In the genomic region with DNA sequence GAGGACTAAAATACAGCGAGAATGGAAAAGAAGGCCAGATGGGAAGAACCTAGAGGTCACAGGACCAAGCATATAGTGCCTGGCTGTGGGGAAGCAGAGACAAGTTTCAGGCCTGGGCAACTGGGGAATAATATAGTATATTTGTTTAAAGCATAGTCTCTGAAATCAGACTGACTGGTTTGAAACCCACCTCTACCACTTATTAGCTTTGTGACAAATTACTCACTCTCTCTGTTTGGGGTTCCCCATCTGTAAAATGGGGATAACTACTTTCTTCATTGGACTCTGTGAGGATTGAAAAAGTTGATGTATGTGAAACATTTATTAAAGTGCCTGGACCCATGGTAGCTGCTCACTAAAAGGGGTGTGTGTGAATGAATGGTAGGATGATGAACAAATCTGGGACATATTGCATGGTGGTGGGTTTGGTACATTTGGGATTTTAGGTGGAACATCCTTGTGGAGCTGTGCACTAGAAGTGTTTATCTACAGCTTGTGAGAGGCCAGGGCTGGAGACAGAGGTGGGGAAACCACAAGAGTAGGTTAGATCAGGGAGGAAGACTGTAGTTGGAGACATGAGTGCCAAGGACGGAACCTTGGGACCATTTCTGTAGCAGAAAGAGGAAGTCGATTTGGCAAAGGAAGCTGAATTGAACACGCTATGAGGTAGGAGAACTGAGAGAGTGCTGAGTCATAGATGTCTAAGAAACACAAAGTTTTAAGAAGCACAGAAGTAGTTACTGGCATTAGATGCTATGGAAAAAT, we compare ENCODE assay signal across 1 cellular context.
A peak's percentile ranks its signal among the peaks of the same experiment; 100 is the strongest.
TF ChIP-seq lines count a peak whose summit lies in the region.

No MANE protein-coding gene starts in this region.

TF ChIP-seq in GM12878, 131 proteins besides CTCF, POLR2A, EP300 and RAD21 (continued from another document and continues in another):
- TF ChIP-seq, protein P1, sequence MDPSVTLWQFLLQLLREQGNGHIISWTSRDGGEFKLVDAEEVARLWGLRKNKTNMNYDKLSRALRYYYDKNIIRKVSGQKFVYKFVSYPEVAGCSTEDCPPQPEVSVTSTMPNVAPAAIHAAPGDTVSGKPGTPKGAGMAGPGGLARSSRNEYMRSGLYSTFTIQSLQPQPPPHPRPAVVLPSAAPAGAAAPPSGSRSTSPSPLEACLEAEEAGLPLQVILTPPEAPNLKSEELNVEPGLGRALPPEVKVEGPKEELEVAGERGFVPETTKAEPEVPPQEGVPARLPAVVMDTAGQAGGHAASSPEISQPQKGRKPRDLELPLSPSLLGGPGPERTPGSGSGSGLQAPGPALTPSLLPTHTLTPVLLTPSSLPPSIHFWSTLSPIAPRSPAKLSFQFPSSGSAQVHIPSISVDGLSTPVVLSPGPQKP (IDR thresholded peaks at IDR 0.05; ENCODE audit: low read depth, low read length), result no peak
- TF ChIP-seq, protein P2, sequence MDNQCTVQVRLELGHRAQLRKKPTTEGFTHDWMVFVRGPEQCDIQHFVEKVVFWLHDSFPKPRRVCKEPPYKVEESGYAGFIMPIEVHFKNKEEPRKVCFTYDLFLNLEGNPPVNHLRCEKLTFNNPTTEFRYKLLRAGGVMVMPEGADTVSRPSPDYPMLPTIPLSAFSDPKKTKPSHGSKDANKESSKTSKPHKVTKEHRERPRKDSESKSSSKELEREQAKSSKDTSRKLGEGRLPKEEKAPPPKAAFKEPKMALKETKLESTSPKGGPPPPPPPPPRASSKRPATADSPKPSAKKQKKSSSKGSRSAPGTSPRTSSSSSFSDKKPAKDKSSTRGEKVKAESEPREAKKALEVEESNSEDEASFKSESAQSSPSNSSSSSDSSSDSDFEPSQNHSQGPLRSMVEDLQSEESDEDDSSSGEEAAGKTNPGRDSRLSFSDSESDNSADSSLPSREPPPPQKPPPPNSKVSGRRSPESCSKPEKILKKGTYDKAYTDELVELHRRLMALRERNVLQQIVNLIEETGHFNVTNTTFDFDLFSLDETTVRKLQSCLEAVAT (IDR thresholded peaks at IDR 0.05), result peak; percentile 76
- TF ChIP-seq SRF (IDR thresholded peaks at IDR 0.05; ENCODE audit: low read depth in 2 of 2, low read length in 2 of 2) (peak in 1 of 2 experiments; percentile 79; a peak in 1 of 4 replicates), EGR1 (IDR thresholded peaks at IDR 0.05; ENCODE audit: borderline replicate concordance in 1 of 2, low read depth in 2 of 2, low read length in 2 of 2) (no peak), ZBED1 (IDR thresholded peaks at IDR 0.05; ENCODE audit: borderline replicate concordance) (peak; percentile 64; the same call in 1 of the 2 replicates), RUNX3 (IDR thresholded peaks at IDR 0.05; ENCODE audit: low read length) (peak; percentile 86), HDAC2 (IDR thresholded peaks at IDR 0.05) (no peak; the same call in 1 of the 2 replicates), MTA2 (IDR thresholded peaks at IDR 0.05; ENCODE audit: low read depth) (peak; percentile 77), ATF7 (IDR thresholded peaks at IDR 0.05; ENCODE audit: low read depth) (no peak), BACH1 (IDR thresholded peaks at IDR 0.05; ENCODE audit: borderline replicate concordance) (peak; percentile 98), SMAD5 (IDR thresholded peaks at IDR 0.05; ENCODE audit: low read depth) (no peak), PAX8 (IDR thresholded peaks at IDR 0.05) (no peak), HDGF (IDR thresholded peaks at IDR 0.05) (peak; percentile 54; the same call in 1 of the 2 replicates), SPI1 (IDR thresholded peaks at IDR 0.05; ENCODE audit: borderline replicate concordance, insufficient read depth, low read depth, low read length) (peak; percentile 97), NBN (IDR thresholded peaks at IDR 0.05) (peak; percentile 73), MXI1 (IDR thresholded peaks at IDR 0.05; ENCODE audit: low read depth, low read length) (no peak), CREM (IDR thresholded peaks at IDR 0.05; ENCODE audit: low read depth) (peak; percentile 81), BRCA1 (IDR thresholded peaks at IDR 0.05; ENCODE audit: low read depth, low read length) (no peak), NFXL1 (IDR thresholded peaks at IDR 0.05; ENCODE audit: borderline replicate concordance) (no peak), MEF2A (IDR thresholded peaks at IDR 0.05; ENCODE audit: insufficient read depth, low read depth, low read length) (no peak), PAX5 (IDR thresholded peaks at IDR 0.05; ENCODE audit: borderline replicate concordance, low read depth, low read length) (peak; percentile 23; the same call in 1 of the 2 replicates), SUPT20H (IDR thresholded peaks at IDR 0.05; ENCODE audit: borderline replicate concordance, control insufficient read depth, low read depth, low read length) (no peak), NFIC (IDR thresholded peaks at IDR 0.05; ENCODE audit: low read depth, low read length) (peak; percentile 82), IKZF2 (IDR thresholded peaks at IDR 0.05) (peak; percentile 95 to 96), JUNB (IDR thresholded peaks at IDR 0.05) (peak; percentile 76), BCL11A (IDR thresholded peaks at IDR 0.05; ENCODE audit: low read depth, low read length) (peak; percentile 56), IKZF1 (conservative IDR thresholded peaks at IDR 0.05) (peak; percentile 90), POU2F2 (IDR thresholded peaks at IDR 0.05; ENCODE audit: borderline replicate concordance, low read depth, low read length) (peak; percentile 40; the same call in 1 of the 3 replicates), EED (IDR thresholded peaks at IDR 0.05; ENCODE audit: low read depth) (peak; percentile 97), YBX1 (IDR thresholded peaks at IDR 0.05) (no peak), NR2F1 (conservative IDR thresholded peaks at IDR 0.05) (no peak), TBL1XR1 (IDR thresholded peaks at IDR 0.05; ENCODE audit: low read depth, low read length) (no peak), MYC (IDR thresholded peaks at IDR 0.05; ENCODE audit: insufficient read depth, insufficient read length, insufficient replicate concordance, low read length, severe bottlenecking) (no peak)
- TF ChIP-seq, protein P3, sequence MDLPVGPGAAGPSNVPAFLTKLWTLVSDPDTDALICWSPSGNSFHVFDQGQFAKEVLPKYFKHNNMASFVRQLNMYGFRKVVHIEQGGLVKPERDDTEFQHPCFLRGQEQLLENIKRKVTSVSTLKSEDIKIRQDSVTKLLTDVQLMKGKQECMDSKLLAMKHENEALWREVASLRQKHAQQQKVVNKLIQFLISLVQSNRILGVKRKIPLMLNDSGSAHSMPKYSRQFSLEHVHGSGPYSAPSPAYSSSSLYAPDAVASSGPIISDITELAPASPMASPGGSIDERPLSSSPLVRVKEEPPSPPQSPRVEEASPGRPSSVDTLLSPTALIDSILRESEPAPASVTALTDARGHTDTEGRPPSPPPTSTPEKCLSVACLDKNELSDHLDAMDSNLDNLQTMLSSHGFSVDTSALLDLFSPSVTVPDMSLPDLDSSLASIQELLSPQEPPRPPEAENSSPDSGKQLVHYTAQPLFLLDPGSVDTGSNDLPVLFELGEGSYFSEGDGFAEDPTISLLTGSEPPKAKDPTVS (IDR thresholded peaks at IDR 0.05; ENCODE audit: low read depth, low read length), result no peak
- TF ChIP-seq, protein P4, sequence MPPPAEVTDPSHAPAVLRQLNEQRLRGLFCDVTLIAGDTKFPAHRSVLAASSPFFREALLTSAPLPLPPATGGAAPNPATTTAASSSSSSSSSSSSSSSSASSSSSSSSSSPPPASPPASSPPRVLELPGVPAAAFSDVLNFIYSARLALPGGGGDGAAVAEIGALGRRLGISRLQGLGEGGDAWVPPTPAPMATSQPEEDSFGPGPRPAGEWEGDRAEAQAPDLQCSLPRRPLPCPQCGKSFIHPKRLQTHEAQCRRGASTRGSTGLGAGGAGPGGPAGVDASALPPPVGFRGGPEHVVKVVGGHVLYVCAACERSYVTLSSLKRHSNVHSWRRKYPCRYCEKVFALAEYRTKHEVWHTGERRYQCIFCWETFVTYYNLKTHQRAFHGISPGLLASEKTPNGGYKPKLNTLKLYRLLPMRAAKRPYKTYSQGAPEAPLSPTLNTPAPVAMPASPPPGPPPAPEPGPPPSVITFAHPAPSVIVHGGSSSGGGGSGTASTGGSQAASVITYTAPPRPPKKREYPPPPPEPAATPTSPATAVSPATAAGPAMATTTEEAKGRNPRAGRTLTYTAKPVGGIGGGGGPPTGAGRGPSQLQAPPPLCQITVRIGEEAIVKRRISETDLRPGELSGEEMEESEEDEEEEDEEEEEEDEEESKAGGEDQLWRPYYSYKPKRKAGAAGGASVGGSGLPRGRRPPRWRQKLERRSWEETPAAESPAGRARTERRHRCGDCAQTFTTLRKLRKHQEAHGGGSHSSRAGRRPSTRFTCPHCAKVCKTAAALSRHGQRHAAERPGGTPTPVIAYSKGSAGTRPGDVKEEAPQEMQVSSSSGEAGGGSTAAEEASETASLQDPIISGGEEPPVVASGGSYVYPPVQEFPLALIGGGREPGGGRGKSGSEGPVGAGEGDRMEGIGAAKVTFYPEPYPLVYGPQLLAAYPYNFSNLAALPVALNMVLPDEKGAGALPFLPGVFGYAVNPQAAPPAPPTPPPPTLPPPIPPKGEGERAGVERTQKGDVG (CRISPR knock-in tag; IDR thresholded peaks at IDR 0.05), result no peak
- TF ChIP-seq, protein P5, sequence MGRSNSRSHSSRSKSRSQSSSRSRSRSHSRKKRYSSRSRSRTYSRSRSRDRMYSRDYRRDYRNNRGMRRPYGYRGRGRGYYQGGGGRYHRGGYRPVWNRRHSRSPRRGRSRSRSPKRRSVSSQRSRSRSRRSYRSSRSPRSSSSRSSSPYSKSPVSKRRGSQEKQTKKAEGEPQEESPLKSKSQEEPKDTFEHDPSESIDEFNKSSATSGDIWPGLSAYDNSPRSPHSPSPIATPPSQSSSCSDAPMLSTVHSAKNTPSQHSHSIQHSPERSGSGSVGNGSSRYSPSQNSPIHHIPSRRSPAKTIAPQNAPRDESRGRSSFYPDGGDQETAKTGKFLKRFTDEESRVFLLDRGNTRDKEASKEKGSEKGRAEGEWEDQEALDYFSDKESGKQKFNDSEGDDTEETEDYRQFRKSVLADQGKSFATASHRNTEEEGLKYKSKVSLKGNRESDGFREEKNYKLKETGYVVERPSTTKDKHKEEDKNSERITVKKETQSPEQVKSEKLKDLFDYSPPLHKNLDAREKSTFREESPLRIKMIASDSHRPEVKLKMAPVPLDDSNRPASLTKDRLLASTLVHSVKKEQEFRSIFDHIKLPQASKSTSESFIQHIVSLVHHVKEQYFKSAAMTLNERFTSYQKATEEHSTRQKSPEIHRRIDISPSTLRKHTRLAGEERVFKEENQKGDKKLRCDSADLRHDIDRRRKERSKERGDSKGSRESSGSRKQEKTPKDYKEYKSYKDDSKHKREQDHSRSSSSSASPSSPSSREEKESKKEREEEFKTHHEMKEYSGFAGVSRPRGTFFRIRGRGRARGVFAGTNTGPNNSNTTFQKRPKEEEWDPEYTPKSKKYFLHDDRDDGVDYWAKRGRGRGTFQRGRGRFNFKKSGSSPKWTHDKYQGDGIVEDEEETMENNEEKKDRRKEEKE (IDR thresholded peaks at IDR 0.05), result no peak
- TF ChIP-seq, protein P6, sequence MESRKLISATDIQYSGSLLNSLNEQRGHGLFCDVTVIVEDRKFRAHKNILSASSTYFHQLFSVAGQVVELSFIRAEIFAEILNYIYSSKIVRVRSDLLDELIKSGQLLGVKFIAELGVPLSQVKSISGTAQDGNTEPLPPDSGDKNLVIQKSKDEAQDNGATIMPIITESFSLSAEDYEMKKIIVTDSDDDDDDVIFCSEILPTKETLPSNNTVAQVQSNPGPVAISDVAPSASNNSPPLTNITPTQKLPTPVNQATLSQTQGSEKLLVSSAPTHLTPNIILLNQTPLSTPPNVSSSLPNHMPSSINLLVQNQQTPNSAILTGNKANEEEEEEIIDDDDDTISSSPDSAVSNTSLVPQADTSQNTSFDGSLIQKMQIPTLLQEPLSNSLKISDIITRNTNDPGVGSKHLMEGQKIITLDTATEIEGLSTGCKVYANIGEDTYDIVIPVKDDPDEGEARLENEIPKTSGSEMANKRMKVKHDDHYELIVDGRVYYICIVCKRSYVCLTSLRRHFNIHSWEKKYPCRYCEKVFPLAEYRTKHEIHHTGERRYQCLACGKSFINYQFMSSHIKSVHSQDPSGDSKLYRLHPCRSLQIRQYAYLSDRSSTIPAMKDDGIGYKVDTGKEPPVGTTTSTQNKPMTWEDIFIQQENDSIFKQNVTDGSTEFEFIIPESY (IDR thresholded peaks at IDR 0.05), result no peak
- TF ChIP-seq, protein P7, sequence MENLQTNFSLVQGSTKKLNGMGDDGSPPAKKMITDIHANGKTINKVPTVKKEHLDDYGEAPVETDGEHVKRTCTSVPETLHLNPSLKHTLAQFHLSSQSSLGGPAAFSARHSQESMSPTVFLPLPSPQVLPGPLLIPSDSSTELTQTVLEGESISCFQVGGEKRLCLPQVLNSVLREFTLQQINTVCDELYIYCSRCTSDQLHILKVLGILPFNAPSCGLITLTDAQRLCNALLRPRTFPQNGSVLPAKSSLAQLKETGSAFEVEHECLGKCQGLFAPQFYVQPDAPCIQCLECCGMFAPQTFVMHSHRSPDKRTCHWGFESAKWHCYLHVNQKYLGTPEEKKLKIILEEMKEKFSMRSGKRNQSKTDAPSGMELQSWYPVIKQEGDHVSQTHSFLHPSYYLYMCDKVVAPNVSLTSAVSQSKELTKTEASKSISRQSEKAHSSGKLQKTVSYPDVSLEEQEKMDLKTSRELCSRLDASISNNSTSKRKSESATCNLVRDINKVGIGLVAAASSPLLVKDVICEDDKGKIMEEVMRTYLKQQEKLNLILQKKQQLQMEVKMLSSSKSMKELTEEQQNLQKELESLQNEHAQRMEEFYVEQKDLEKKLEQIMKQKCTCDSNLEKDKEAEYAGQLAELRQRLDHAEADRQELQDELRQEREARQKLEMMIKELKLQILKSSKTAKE (IDR thresholded peaks at IDR 0.05; ENCODE audit: low read depth, poor library complexity, severe bottlenecking), result peak; percentile 46
- TF ChIP-seq, protein P8, sequence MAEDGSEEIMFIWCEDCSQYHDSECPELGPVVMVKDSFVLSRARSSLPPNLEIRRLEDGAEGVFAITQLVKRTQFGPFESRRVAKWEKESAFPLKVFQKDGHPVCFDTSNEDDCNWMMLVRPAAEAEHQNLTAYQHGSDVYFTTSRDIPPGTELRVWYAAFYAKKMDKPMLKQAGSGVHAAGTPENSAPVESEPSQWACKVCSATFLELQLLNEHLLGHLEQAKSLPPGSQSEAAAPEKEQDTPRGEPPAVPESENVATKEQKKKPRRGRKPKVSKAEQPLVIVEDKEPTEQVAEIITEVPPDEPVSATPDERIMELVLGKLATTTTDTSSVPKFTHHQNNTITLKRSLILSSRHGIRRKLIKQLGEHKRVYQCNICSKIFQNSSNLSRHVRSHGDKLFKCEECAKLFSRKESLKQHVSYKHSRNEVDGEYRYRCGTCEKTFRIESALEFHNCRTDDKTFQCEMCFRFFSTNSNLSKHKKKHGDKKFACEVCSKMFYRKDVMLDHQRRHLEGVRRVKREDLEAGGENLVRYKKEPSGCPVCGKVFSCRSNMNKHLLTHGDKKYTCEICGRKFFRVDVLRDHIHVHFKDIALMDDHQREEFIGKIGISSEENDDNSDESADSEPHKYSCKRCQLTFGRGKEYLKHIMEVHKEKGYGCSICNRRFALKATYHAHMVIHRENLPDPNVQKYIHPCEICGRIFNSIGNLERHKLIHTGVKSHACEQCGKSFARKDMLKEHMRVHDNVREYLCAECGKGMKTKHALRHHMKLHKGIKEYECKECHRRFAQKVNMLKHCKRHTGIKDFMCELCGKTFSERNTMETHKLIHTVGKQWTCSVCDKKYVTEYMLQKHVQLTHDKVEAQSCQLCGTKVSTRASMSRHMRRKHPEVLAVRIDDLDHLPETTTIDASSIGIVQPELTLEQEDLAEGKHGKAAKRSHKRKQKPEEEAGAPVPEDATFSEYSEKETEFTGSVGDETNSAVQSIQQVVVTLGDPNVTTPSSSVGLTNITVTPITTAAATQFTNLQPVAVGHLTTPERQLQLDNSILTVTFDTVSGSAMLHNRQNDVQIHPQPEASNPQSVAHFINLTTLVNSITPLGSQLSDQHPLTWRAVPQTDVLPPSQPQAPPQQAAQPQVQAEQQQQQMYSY (CRISPR knock-in tag; IDR thresholded peaks at IDR 0.05), result no peak
